ENCODE assay signal across 20 cellular contexts in genomic region chr11:1466784-1467183, GRCh38.
"Had no signal": no experiment of that assay in that cellular context is flagged by ENCODE, and none has a peak within 500 bp of the region (broad histone marks: within the 10 kb centered on the region; RNA-seq: fewer than 3 reads in every experiment).

No MANE protein-coding gene starts in this region.

- H3K4me3 ChIP-seq: gastroesophageal sphincter, heart right ventricle, left lung, ovary, SK-N-MC, spleen, thoracic aorta had no signal

- H3K27ac ChIP-seq: brain microvascular endothelial cell, heart right ventricle, left lung, ovary, SK-N-MC, spleen, thoracic aorta had no signal

- DNase-seq: activated B cell treated with CpG ODN at 0.5 μM for 24 hours; activated CD4-positive, alpha-beta T cell treated with anti-CD3 and anti-CD28 coated beads for 4 hours; activated gamma-delta T cell; activated naive CD8-positive, alpha-beta T cell treated with anti-CD3 and anti-CD28 coated beads, Interleukin-2, amount 50 U/mL, for 24 hours; activated T-cell treated with anti-CD3 and anti-CD28 coated beads, Interleukin-2, amount 50 U/mL, for 72 hours; brain microvascular endothelial cell; cerebellar nuclear complex; effector CD4-positive, alpha-beta T cell; heart right ventricle; left lung; ovary; spleen; stimulated activated CD4-positive, alpha-beta T cell treated with anti-CD3 and anti-CD28 coated beads, Interleukin-4, amount 100 ng/mL, for 4 hours; stimulated activated naive B cell treated with anti-CD40 and anti-IgM and Interleukin-4, amounts not matched to agents 10 μg/mL and 1 μg/mL and 100 μg/mL, for 72 hours had no signal

- H3K27me3 ChIP-seq: brain microvascular endothelial cell, gastroesophageal sphincter, heart right ventricle, left lung, ovary, spleen had no signal

- H3K4me3 Mint-ChIP-seq: activated B cell treated with CpG ODN at 0.5 μM for 24 hours; activated naive CD8-positive, alpha-beta T cell treated with anti-CD3 and anti-CD28 coated beads, Interleukin-2, amount 50 U/mL, for 24 hours; activated T-cell treated with anti-CD3 and anti-CD28 coated beads, Interleukin-2, amount 50 U/mL, for 72 hours; mesothelial cell of epicardium; stimulated activated naive B cell treated with anti-CD40 and anti-IgM and Interleukin-4, amounts not matched to agents 10 μg/mL and 1 μg/mL and 100 μg/mL, for 72 hours; T-helper 2 cell treated with Interferon-gamma antibody and Interleukin-4, amounts not matched to agents 5 μg/mL and 100 μg/mL, for 36 hours had no signal

- FAIRE-seq: TTC549 had no signal

- H3K4me1 Mint-ChIP-seq: activated B cell treated with CpG ODN at 0.5 μM for 24 hours; activated naive CD8-positive, alpha-beta T cell treated with anti-CD3 and anti-CD28 coated beads, Interleukin-2, amount 50 U/mL, for 24 hours; mesothelial cell of epicardium had no signal

- H3K36me3 ChIP-seq: brain microvascular endothelial cell, ovary had no signal

- H3K27me3 Mint-ChIP-seq: activated B cell treated with CpG ODN at 0.5 μM for 24 hours; activated naive CD8-positive, alpha-beta T cell treated with anti-CD3 and anti-CD28 coated beads, Interleukin-2, amount 50 U/mL, for 24 hours; stimulated activated naive B cell treated with anti-CD40 and anti-IgM and Interleukin-4, amounts not matched to agents 10 μg/mL and 1 μg/mL and 100 μg/mL, for 72 hours had no signal

- H3K9me3 ChIP-seq: gastroesophageal sphincter, ovary, thoracic aorta had no signal

- H3K27ac Mint-ChIP-seq: activated B cell treated with CpG ODN at 0.5 μM for 24 hours; activated naive CD8-positive, alpha-beta T cell treated with anti-CD3 and anti-CD28 coated beads, Interleukin-2, amount 50 U/mL, for 24 hours; activated T-cell treated with anti-CD3 and anti-CD28 coated beads, Interleukin-2, amount 50 U/mL, for 72 hours; mesothelial cell of epicardium; stimulated activated naive B cell treated with anti-CD40 and anti-IgM and Interleukin-4, amounts not matched to agents 10 μg/mL and 1 μg/mL and 100 μg/mL, for 72 hours; T-helper 2 cell treated with Interferon-gamma antibody and Interleukin-4, amounts not matched to agents 5 μg/mL and 100 μg/mL, for 36 hours had no signal

- H3K9me3 Mint-ChIP-seq: activated B cell treated with CpG ODN at 0.5 μM for 24 hours; activated naive CD8-positive, alpha-beta T cell treated with anti-CD3 and anti-CD28 coated beads, Interleukin-2, amount 50 U/mL, for 24 hours; activated T-cell treated with anti-CD3 and anti-CD28 coated beads, Interleukin-2, amount 50 U/mL, for 72 hours; mesothelial cell of epicardium; stimulated activated naive B cell treated with anti-CD40 and anti-IgM and Interleukin-4, amounts not matched to agents 10 μg/mL and 1 μg/mL and 100 μg/mL, for 72 hours; T-helper 2 cell treated with Interferon-gamma antibody and Interleukin-4, amounts not matched to agents 5 μg/mL and 100 μg/mL, for 36 hours had no signal

- H3K4me1 ChIP-seq: left lung had no signal
